Comparison of ENCODE assay signal across 11 cellular contexts in the genomic region with DNA sequence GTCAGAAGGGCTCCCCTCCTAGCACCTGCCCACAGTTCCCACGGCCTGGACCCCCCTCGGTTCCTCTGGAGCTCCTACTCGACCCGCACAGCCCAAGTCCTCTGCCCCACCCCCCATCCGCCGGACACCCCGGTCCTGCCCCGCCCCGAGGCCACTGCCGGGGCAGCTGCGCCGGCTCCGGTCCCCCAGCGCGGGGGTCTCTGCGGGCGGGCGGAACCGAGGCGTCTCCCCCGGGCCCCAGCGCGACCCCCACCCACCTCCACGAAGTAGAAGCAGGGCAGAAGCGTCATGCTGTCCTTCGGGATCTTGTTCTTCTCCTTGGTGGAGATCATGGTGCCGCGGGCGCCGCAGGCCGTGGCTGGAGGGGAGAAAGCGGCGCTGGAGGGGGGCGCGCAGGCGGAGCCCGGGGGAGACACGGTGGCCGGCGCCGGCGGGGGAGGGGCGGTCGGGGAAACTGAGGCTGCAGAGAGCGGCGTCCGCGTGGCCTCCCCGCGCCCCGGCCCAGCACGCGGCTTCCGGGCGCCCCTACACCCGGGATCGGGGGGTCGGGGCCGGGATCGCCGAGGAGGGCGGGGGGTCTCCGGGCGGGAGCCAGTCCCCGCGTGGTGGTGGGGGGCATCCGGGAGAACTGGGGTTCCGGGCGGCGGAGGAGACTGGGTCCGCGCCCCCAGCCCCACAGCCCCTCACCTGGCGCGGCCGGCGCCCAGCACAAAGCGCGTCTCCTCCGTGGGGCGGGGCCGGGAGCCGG. TPM values are rescaled to one million over a fixed set of nuclear protein-coding genes. Genes with fewer than 3 reads are reported as not detected.
A peak's percentile ranks its signal among the peaks of the same experiment; 100 is the strongest.
DNase-seq lines count a peak whose midpoint lies in the region; ATAC-seq and TF ChIP-seq lines count a peak whose summit lies in the region.
"Had no signal": no experiment of that assay in that cellular context is flagged by ENCODE, and none has a peak within 500 bp of the region (broad histone marks: within the 10 kb centered on the region; RNA-seq: fewer than 3 reads in every experiment).

A gene with protein sequence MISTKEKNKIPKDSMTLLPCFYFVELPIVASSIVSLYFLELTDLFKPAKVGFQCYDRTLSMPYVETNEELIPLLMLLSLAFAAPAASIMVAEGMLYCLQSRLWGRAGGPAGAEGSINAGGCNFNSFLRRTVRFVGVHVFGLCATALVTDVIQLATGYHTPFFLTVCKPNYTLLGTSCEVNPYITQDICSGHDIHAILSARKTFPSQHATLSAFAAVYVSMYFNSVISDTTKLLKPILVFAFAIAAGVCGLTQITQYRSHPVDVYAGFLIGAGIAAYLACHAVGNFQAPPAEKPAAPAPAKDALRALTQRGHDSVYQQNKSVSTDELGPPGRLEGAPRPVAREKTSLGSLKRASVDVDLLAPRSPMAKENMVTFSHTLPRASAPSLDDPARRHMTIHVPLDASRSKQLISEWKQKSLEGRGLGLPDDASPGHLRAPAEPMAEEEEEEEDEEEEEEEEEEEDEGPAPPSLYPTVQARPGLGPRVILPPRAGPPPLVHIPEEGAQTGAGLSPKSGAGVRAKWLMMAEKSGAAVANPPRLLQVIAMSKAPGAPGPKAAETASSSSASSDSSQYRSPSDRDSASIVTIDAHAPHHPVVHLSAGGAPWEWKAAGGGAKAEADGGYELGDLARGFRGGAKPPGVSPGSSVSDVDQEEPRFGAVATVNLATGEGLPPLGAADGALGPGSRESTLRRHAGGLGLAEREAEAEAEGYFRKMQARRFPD (minus strand): TSS at position 728 of the 748 bp plus-strand sequence. CDS start 396 bp downstream, at position 332.

- H3K27me3 ChIP-seq in GM23338 (ENCODE audit: insufficient read depth) (no peaks in the 10 kb centered on the region; the same call in 1 of the 2 replicates), WERI-Rb-1 (ENCODE audit: insufficient read depth, low read depth, severe bottlenecking) (no peaks in the 10 kb centered on the region), iPS-15b (ENCODE audit: control insufficient read depth, insufficient read depth, low read length) (no peaks in the 10 kb centered on the region), gastrocnemius medialis (peaks cover 21 to 34% (median 29%) of the 10 kb centered on the region in 3 donors), adrenal gland (peaks cover 21% of the 10 kb centered on the region)

- peak within 1 kb of the TSS; percentile 84 for H3K4me3 ChIP-seq in GM23338
- peak within 1 kb of the TSS; percentile 68 for H3K4me3 ChIP-seq in WERI-Rb-1 (ENCODE audit: low read depth, low read length)
- peak within 1 kb of the TSS; percentile 45 for H3K4me3 ChIP-seq in iPS-15b (ENCODE audit: low read depth, low read length)
- H3K4me3 ChIP-seq in gastrocnemius medialis, result peak within 1 kb of the TSS; percentile 6 to 38 (median 26)
- peak within 1 kb of the TSS in 1 of 4 donors; percentile 43 for H3K4me3 ChIP-seq in adrenal gland

- H3K36me3 Mint-ChIP-seq in GM23338 (ENCODE audit: low read depth), result peaks cover 9% of the 10 kb centered on the region
- peaks cover 8% of the 10 kb centered on the region for H3K36me3 Mint-ChIP-seq in activated T-helper 17 cell treated with anti-CD3 and anti-CD28 coated beads, Interleukin-2, amount 50 U/mL, for 72 hours (ENCODE audit: low read depth)
- H3K36me3 Mint-ChIP-seq: activated naive CD4-positive, alpha-beta T cell treated with anti-CD3 and anti-CD28 coated beads, Interleukin-2, amount 50 U/mL, for 72 hours had no signal

- H2AFZ ChIP-seq in GM23338, result no peak within 1 kb of the TSS

- H3K4me1 Mint-ChIP-seq in GM23338, result peaks cover 6% of the 10 kb centered on the region; the same call in 2 of the 3 replicates
- H3K4me1 Mint-ChIP-seq in activated T-helper 17 cell treated with anti-CD3 and anti-CD28 coated beads, Interleukin-2, amount 50 U/mL, for 72 hours, result peaks cover 8% of the 10 kb centered on the region

- peak within 1 kb of the TSS; percentile 70 for H3K4me3 Mint-ChIP-seq in GM23338
- no peak within 1 kb of the TSS for H3K4me3 Mint-ChIP-seq in activated T-helper 17 cell treated with anti-CD3 and anti-CD28 coated beads, Interleukin-2, amount 50 U/mL, for 72 hours

- ATAC-seq in GM23338 (peak; percentile 37), gastrocnemius medialis (no peak), HG03108 (IDR thresholded peaks at IDR 0.05; ENCODE audit: unreplicated experiment) (no peak)
- ATAC-seq in activated T-helper 17 cell treated with anti-CD3 and anti-CD28 coated beads, Interleukin-2, amount 50 U/mL, for 72 hours (replicated peaks), result no peak

- 1 to 2% methylated on average over 49 to 73 of the region's 82 CpGs; no CpG with 5 or more reads in 2 of the 4 donors for WGBS in adrenal gland, 4 donors

- no peaks in the 10 kb centered on the region for H3K9me3 Mint-ChIP-seq in GM23338
- H3K9me3 Mint-ChIP-seq in activated T-helper 17 cell treated with anti-CD3 and anti-CD28 coated beads, Interleukin-2, amount 50 U/mL, for 72 hours, result peaks cover 3% of the 10 kb centered on the region

- H3K4me1 ChIP-seq in GM23338 (ENCODE audit: insufficient read depth), result peaks cover 9% of the 10 kb centered on the region; the same call in 1 of the 2 replicates
- no peaks in the 10 kb centered on the region for H3K4me1 ChIP-seq in iPS-15b (ENCODE audit: control insufficient read depth, insufficient read depth, low read length)
- peaks cover 0 to 3% of the 10 kb centered on the region in 2 donors for H3K4me1 ChIP-seq in gastrocnemius medialis
- H3K4me1 ChIP-seq in adrenal gland (replicated peaks in 1 of 2), result peaks cover 5 to 7% of the 10 kb centered on the region in 2 donors

- peak within 1 kb of the TSS; percentile 81 for H3K4me2 ChIP-seq in GM23338

- no peak for TF ChIP-seq CTCF in GM23338 (conservative IDR thresholded peaks at IDR 0.05; ENCODE audit: low read depth in 2 of 2)
- no peak for TF ChIP-seq CTCF in WERI-Rb-1 (IDR thresholded peaks at IDR 0.05; ENCODE audit: low read depth, low read length)
- no peak for TF ChIP-seq CTCF in gastrocnemius medialis (IDR thresholded peaks at IDR 0.05 in 4 of 5, conservative IDR thresholded peaks at IDR 0.05 in 1 of 5)
- no peak for TF ChIP-seq CTCF in adrenal gland (IDR thresholded peaks at IDR 0.05)

- peaks cover 9% of the 10 kb centered on the region for H3K27me3 Mint-ChIP-seq in GM23338 (ENCODE audit: insufficient read depth, low read depth, poor library complexity)
- no peaks in the 10 kb centered on the region for H3K27me3 Mint-ChIP-seq in activated T-helper 17 cell treated with anti-CD3 and anti-CD28 coated beads, Interleukin-2, amount 50 U/mL, for 72 hours

- H3K9me3 ChIP-seq in WERI-Rb-1 (ENCODE audit: severe bottlenecking) (no peaks in the 10 kb centered on the region), iPS-15b (ENCODE audit: control insufficient read depth, insufficient read depth, low read length) (no peaks in the 10 kb centered on the region), gastrocnemius medialis (no peaks in the 10 kb centered on the region), adrenal gland (replicated peaks in 1 of 3) (no peaks in the 10 kb centered on the region)
- H3K9me3 ChIP-seq: thyroid gland had no signal

- no peak within 1 kb of the TSS for H3K27ac ChIP-seq in GM23338 (ENCODE audit: low read depth)
- H3K27ac ChIP-seq in WERI-Rb-1, result peak within 1 kb of the TSS; percentile 58
- H3K27ac ChIP-seq in gastrocnemius medialis, result no peak within 1 kb of the TSS
- no peak within 1 kb of the TSS for H3K27ac ChIP-seq in adrenal gland
- H3K27ac ChIP-seq: thyroid gland had no signal

- no peak within 1 kb of the TSS for H3K27ac Mint-ChIP-seq in GM23338
- H3K27ac Mint-ChIP-seq in activated T-helper 17 cell treated with anti-CD3 and anti-CD28 coated beads, Interleukin-2, amount 50 U/mL, for 72 hours, result no peak within 1 kb of the TSS
- H3K27ac Mint-ChIP-seq: activated naive CD4-positive, alpha-beta T cell treated with anti-CD3 and anti-CD28 coated beads, Interleukin-2, amount 50 U/mL, for 72 hours had no signal

- H4K20me1 ChIP-seq in GM23338 (replicated peaks; ENCODE audit: insufficient read depth), result peaks cover 4% of the 10 kb centered on the region

- no peak within 1 kb of the TSS for H3K9ac ChIP-seq in iPS-15b (ENCODE audit: low read depth, low read length)

- DNase-seq in GM23338 (ENCODE audit: low spot score), result peak; percentile 67
- peak; percentile 44 for DNase-seq in WERI-Rb-1
- DNase-seq in gastrocnemius medialis, result no peak
- DNase-seq in SKM-1 treated with dmso at 0.1 percent for 144 hours (lab: John Stamatoyannopoulos, UW; ENCODE audit: unreplicated experiment), result no peak
- no peak for DNase-seq in adrenal gland
- DNase-seq: NCI-H2081, thyroid gland had no signal

- H3K36me3 ChIP-seq in GM23338 (ENCODE audit: insufficient read depth) (no peaks in the 10 kb centered on the region), WERI-Rb-1 (peaks cover 4% of the 10 kb centered on the region), iPS-15b (ENCODE audit: control insufficient read depth, insufficient read depth, low read length) (no peaks in the 10 kb centered on the region), gastrocnemius medialis (no peaks in the 10 kb centered on the region), adrenal gland (replicated peaks in 1 of 2) (no peaks in the 10 kb centered on the region)
- H3K36me3 ChIP-seq: thyroid gland had no signal

- H3K79me2 ChIP-seq in GM23338 (replicated peaks; ENCODE audit: insufficient read depth), result peaks cover 23% of the 10 kb centered on the region

- TF ChIP-seq POLR2A in gastrocnemius medialis (IDR thresholded peaks at IDR 0.05) (no peak), adrenal gland (IDR thresholded peaks at IDR 0.05) (no peak)

- intact Hi-C loops in gastrocnemius medialis (cut with DNase I; ENCODE audit: low total_unique reads), result no loop called here
- intact Hi-C loops in adrenal gland (cut with DNase I), result no loop called here

- no peaks in the 10 kb centered on the region for H3F3A ChIP-seq in GM23338 (replicated peaks; ENCODE audit: low read depth)

- H3K9me2 ChIP-seq in GM23338 (ENCODE audit: insufficient read depth), result 0 out of 2 replicates have a peak, but pooled peaks cover 2% of the 10 kb centered on the region

- in situ Hi-C loops in gastrocnemius medialis (cut with MboI; ENCODE audit: low sequenced_read_pairs in 4 of 4), result no loop called here

TF ChIP-seq in GM23338, 12 proteins besides CTCF, POLR2A, EP300 and RAD21 (continues in another document):
- TF ChIP-seq POLR2AphosphoS5 (IDR thresholded peaks at IDR 0.05; ENCODE audit: low read depth) (peak; percentile 27), JUNB (IDR thresholded peaks at IDR 0.05; ENCODE audit: unreplicated experiment) (no peak), EZH2phosphoT487 (IDR thresholded peaks at IDR 0.05; ENCODE audit: unreplicated experiment) (no peak)

RNA-seq across cellular contexts. Expression of the gene that starts here (rescaled TPM):
- 74.7 and 81.1 TPM in 2 replicates for total RNA-seq in GM23338 (2014; rRNA removed; shearing (Covaris generic))
- polyA plus RNA-seq in GM23338 (2016; fragmentation: Nextera tagmentation; extraction: Ambion mirVana) (13.6 and 14.8 TPM in 2 replicates), adrenal gland (under 1 TPM in 2 of 3 donors, not detected in 1; 0.08 to 0.10 TPM)
- total RNA-seq in gastrocnemius medialis (not detected), adrenal gland (under 1 TPM in 2 of 8 donors, not detected in 6; 0.14 to 0.32 TPM)
- not detected for total RNA-seq in activated T-helper 17 cell treated with anti-CD3 and anti-CD28 coated beads, Interleukin-2, amount 50 U/mL, for 72 hours
- total RNA-seq: activated naive CD4-positive, alpha-beta T cell treated with anti-CD3 and anti-CD28 coated beads, Interleukin-2, amount 50 U/mL, for 72 hours; thyroid gland had no signal

Comparison
In these comparisons a context has a peak if more than half of its experiments do, and no peak if none do; other contexts are left out.
1. RNA of the gene that starts here (total RNA-seq): 74.7 to 81.1 TPM in GM23338; not detected in activated T-helper 17 cell treated with anti-CD3 and anti-CD28 coated beads, Interleukin-2, amount 50 U/mL, for 72 hours, 0.14 to 0.32 TPM in adrenal gland and not detected in gastrocnemius medialis; every median in the first group is over 10 times any median in the second.
2. RNA of the gene that starts here (polyA plus RNA-seq): 13.6 to 14.8 TPM in GM23338; 0.08 to 0.10 TPM in adrenal gland; every median in the first group is over 10 times any median in the second.
3. DNase-seq: peak in GM23338 (single experiment) and WERI-Rb-1 (single experiment); none in gastrocnemius medialis (0 of 2), SKM-1 treated with dmso at 0.1 percent for 144 hours (single experiment) and adrenal gland (0 of 7).